Comparison of ENCODE assay signal across 9 cellular contexts in the genomic region with DNA sequence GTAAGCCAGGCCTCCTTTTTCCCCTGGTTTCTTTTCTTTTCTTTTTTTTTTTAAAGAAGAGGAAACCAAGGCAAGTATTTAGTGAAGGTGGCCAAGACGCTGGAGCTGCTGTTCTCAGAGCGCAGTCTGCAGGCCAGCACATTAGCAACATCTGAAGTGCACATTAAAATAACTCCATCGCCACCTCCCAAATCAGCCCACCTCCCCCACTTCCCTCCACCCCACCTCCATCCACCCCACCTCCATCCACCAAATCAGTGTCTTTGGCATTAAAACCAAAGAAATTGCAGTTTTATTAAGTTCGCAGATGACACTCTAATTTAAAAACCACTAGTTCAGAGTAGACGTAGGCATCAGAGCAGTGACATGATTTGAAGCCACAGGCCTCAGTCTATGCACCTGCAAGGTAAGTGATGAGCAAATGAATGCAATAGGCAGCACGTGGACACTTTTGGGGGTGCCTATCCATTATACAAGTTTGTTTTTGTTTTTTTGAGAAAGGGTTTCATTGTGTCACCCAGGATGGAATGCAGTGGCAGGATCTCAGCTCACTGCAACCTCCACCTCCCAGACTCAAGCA.
DNase-seq lines count a peak whose midpoint lies in the region; ATAC-seq and TF ChIP-seq lines count a peak whose summit lies in the region.
"Had no signal": no experiment of that assay in that cellular context is flagged by ENCODE, and none has a peak within 500 bp of the region (broad histone marks: within the 10 kb centered on the region; RNA-seq: fewer than 3 reads in every experiment).

No MANE protein-coding gene starts in this region.

- intact Hi-C loops in heart left ventricle (cut with DNase I) (no loop called here), right cardiac atrium (cut with DNase I) (no loop called here), activated B cell treated with CpG ODN at 0.5 μM for 24 hours (cut with micrococcal nuclease) (loop anchor here (1.0 kb wide), 1 partner anchor 33 kb away; no protein-coding TSS in a partner anchor), left lung (cut with DNase I) (no loop called here), uterus (cut with DNase I; ENCODE audit: low total_unique reads) (no loop called here), posterior vena cava (cut with DNase I) (loop anchor here in 1 of 2 donors (10.0 kb wide), 1 partner anchor 271 kb away; no protein-coding TSS in a partner anchor)

- WGBS in heart left ventricle, 4 donors = 55 to 68% (median 64%) methylated on average over 6 of the region's 6 CpGs
- whole genome bisulfite sequencing in right cardiac atrium = 70% methylated on average over 6 of the region's 6 CpGs

- POLR2A ChIA-PET in activated B cell treated with CpG ODN at 0.5 μM for 24 hours (lab: Charles Lee) = interaction anchor here (1.2 to 1.6 kb wide), 2 partner anchors 32 to 350 kb away, joined by 3 to 5 read pairs; a partner anchor contains a TSS

- H3K4me1 ChIP-seq in heart left ventricle (peaks cover 0 to 16% (median 0%) of the 10 kb centered on the region in 12 donors), right cardiac atrium (ENCODE audit: control insufficient read depth, insufficient read depth, low read length) (no peaks in the 10 kb centered on the region), left lung (peaks cover 3 to 17% of the 10 kb centered on the region in 2 donors), uterus (no peaks in the 10 kb centered on the region)

- H3K36me3 ChIP-seq in heart left ventricle (no peaks in the 10 kb centered on the region), left lung (no peaks in the 10 kb centered on the region), uterus (no peaks in the 10 kb centered on the region)

- H3K36me3 Mint-ChIP-seq in activated B cell treated with CpG ODN at 0.5 μM for 24 hours (ENCODE audit: low read depth) = no peaks in the 10 kb centered on the region

- DNase-seq in heart left ventricle (no peak), right cardiac atrium (no peak), activated B cell treated with CpG ODN at 0.5 μM for 24 hours (no peak), left lung (no peak), uterus (no peak), middle frontal gyrus (ENCODE audit: extremely low spot score, low spot score) (no peak), posterior vena cava (ENCODE audit: low spot score) (no peak)
- DNase-seq: DMS153 had no signal

- no peak for TF ChIP-seq POLR2A in heart left ventricle (IDR thresholded peaks at IDR 0.05)
- TF ChIP-seq POLR2A in uterus (IDR thresholded peaks at IDR 0.05) = no peak

- TF ChIP-seq CTCF in heart left ventricle (IDR thresholded peaks at IDR 0.05) = no peak
- no peak for TF ChIP-seq CTCF in activated B cell treated with CpG ODN at 0.5 μM for 24 hours (IDR thresholded peaks at IDR 0.05)
- TF ChIP-seq CTCF in left lung (IDR thresholded peaks at IDR 0.05) = no peak
- no peak for TF ChIP-seq CTCF in uterus (IDR thresholded peaks at IDR 0.05)

- peaks cover 3% of the 10 kb centered on the region for H3K4me1 Mint-ChIP-seq in activated B cell treated with CpG ODN at 0.5 μM for 24 hours

- H3K4me3 Mint-ChIP-seq in activated B cell treated with CpG ODN at 0.5 μM for 24 hours = peak overlapping the region; percentile 65

- H3K9me3 ChIP-seq in heart left ventricle (no peaks in the 10 kb centered on the region), right cardiac atrium (ENCODE audit: control insufficient read depth, low read length) (no peaks in the 10 kb centered on the region), left lung (no peaks in the 10 kb centered on the region), uterus (no peaks in the 10 kb centered on the region)

- H3K27me3 ChIP-seq in heart left ventricle (peaks cover 0 to 4% (median 0%) of the 10 kb centered on the region in 9 donors), right cardiac atrium (ENCODE audit: control insufficient read depth, insufficient read depth) (no peaks in the 10 kb centered on the region), left lung (no peaks in the 10 kb centered on the region), uterus (no peaks in the 10 kb centered on the region)

- CTCF ChIA-PET in activated B cell treated with CpG ODN at 0.5 μM for 24 hours (lab: Charles Lee) = interaction anchor here (3.3 to 5.7 kb wide), 3 partner anchors 10 to 33 kb away, joined by 11 to 58 read pairs (median 30); no protein-coding TSS in a partner anchor

- H3K9me3 Mint-ChIP-seq in activated B cell treated with CpG ODN at 0.5 μM for 24 hours = no peaks in the 10 kb centered on the region

- H3K27ac Mint-ChIP-seq in activated B cell treated with CpG ODN at 0.5 μM for 24 hours = no peak overlapping the region

- peak in 2 of 4 donors; percentile 20 to 28 for ATAC-seq in heart left ventricle
- no peak for ATAC-seq in right cardiac atrium
- peak; percentile 15 for ATAC-seq in activated B cell treated with CpG ODN at 0.5 μM for 24 hours (ENCODE audit: low read depth)
- ATAC-seq in left lung = peak; percentile 36
- no peak for ATAC-seq in HG02571 (IDR thresholded peaks at IDR 0.05; ENCODE audit: unreplicated experiment)

- H3K27ac ChIP-seq in heart left ventricle = peak overlapping the region in 6 of 12 donors; percentile 25 to 62 (median 54)
- H3K27ac ChIP-seq in right cardiac atrium (ENCODE audit: low read length) = no peak overlapping the region
- peak overlapping the region; percentile 58 to 76 for H3K27ac ChIP-seq in left lung
- H3K27ac ChIP-seq in uterus = peak overlapping the region; percentile 47 to 65

- peak overlapping the region in 7 of 12 donors; percentile 3 to 36 (median 28) for H3K4me3 ChIP-seq in heart left ventricle
- no peak overlapping the region for H3K4me3 ChIP-seq in right cardiac atrium (ENCODE audit: low read length)
- peak overlapping the region in 1 of 2 donors; percentile 20 for H3K4me3 ChIP-seq in left lung
- peak overlapping the region in 1 of 2 donors; percentile 15 for H3K4me3 ChIP-seq in uterus

- H3K27me3 Mint-ChIP-seq in activated B cell treated with CpG ODN at 0.5 μM for 24 hours = no peaks in the 10 kb centered on the region

Comparison
In these comparisons a context has a peak if more than half of its experiments do, and no peak if none do; other contexts are left out.
1. ATAC-seq: peak in activated B cell treated with CpG ODN at 0.5 μM for 24 hours (single experiment) and left lung (single experiment); none in right cardiac atrium (0 of 2) and HG02571 (single experiment).